10 cellular contexts compared by ENCODE assay signal in the genomic region with DNA sequence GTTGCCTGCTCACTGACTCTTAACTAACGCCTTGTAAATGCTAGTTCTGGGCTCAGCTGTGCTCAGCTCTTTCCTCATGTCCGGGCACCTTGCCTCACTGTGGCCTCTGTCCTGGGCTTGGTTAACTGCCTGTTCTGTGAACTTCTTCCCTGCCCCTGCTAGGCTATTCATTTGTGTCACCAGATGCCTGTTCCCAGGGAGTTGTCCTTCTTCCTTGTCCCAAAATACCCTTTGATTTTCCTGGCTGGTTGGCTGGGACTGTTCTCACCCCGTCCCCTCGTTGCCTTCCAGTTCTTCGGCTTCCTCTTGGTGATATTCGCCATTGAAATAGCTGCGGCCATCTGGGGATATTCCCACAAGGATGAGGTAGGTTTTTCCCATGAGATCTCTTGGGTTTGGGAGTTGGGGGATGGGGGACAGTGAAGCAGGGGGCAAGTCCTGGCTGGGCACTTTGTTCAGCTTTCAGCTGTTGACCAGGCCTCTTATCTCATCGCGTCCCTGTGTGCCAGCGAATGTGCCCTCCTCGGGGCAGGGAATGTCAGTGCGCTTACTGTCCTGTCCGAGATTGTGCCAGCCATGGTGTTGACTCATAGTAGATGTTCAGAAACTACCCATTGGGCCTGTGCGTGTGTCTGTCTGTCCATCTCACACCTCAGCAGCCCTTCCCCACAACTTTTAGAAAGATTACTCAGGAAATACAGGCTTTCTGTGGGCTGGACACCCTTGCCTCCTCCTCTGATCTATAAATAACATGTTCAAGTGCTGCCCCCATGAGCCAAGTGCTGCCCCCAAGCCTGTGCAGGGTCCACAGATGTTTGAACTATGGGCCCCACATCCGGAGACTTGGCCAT. TPM values are rescaled to one million over a fixed set of nuclear protein-coding genes. Genes with fewer than 3 reads are reported as not detected.
A peak's percentile ranks its signal among the peaks of the same experiment; 100 is the strongest.
DNase-seq lines count a peak whose midpoint lies in the region; ATAC-seq and TF ChIP-seq lines count a peak whose summit lies in the region.
"Had no signal": no experiment of that assay in that cellular context is flagged by ENCODE, and none has a peak within 500 bp of the region (broad histone marks: within the 10 kb centered on the region; RNA-seq: fewer than 3 reads in every experiment).

No MANE protein-coding gene starts in this region.

- H3K4me1 ChIP-seq in esophagus muscularis mucosa (peaks cover 73 to 79% (median 76%) of the 10 kb centered on the region in 4 donors), upper lobe of right lung (peaks cover 46% of the 10 kb centered on the region), BE2C (peaks cover 41% of the 10 kb centered on the region)

- intact Hi-C loops in esophagus muscularis mucosa (cut with DNase I) (no loop called here), upper lobe of right lung (cut with DNase I) (no loop called here)

- no peaks in the 10 kb centered on the region for H3K9me3 Mint-ChIP-seq in activated naive CD4-positive, alpha-beta T cell treated with anti-CD3 and anti-CD28 coated beads, Interleukin-2, amount 50 U/mL, for 24 hours
- H3K9me3 Mint-ChIP-seq in naive B cell: no peaks in the 10 kb centered on the region

- H3K4me3 Mint-ChIP-seq in activated naive CD4-positive, alpha-beta T cell treated with anti-CD3 and anti-CD28 coated beads, Interleukin-2, amount 50 U/mL, for 24 hours: no peak overlapping the region
- peak overlapping the region in 1 of 8 donors; percentile 23 for H3K4me3 Mint-ChIP-seq in naive B cell

- H3K36me3 ChIP-seq in esophagus muscularis mucosa: peaks cover 28 to 59% (median 50%) of the 10 kb centered on the region in 4 donors
- peaks cover 65% of the 10 kb centered on the region for H3K36me3 ChIP-seq in upper lobe of right lung
- H3K36me3 ChIP-seq in BE2C: peaks cover 32% of the 10 kb centered on the region

- no peaks in the 10 kb centered on the region for H3K27me3 Mint-ChIP-seq in activated naive CD4-positive, alpha-beta T cell treated with anti-CD3 and anti-CD28 coated beads, Interleukin-2, amount 50 U/mL, for 24 hours
- peaks cover 0 to 13% (median 0%) of the 10 kb centered on the region in 3 donors for H3K27me3 Mint-ChIP-seq in naive B cell

- DNase-seq in activated naive CD4-positive, alpha-beta T cell treated with anti-CD3 and anti-CD28 coated beads, Interleukin-2, amount 50 U/mL, for 16 hours: no peak
- DNase-seq in esophagus muscularis mucosa (ENCODE audit: extremely low spot score): no peak
- DNase-seq in naive B cell: no peak
- peak; percentile 15 for DNase-seq in upper lobe of right lung
- DNase-seq in BE2C: no peak
- DNase-seq: H7, NCI-H526 had no signal

- peak in 1 of 3 experiments; percentile 38 for TF ChIP-seq CTCF in esophagus muscularis mucosa (IDR thresholded peaks at IDR 0.05)
- no peak for TF ChIP-seq CTCF in upper lobe of right lung (IDR thresholded peaks at IDR 0.05)
- TF ChIP-seq CTCF in BE2C (IDR thresholded peaks at IDR 0.05; ENCODE audit: low read depth, low read length): no peak

- H3K27me3 ChIP-seq in esophagus muscularis mucosa (no peaks in the 10 kb centered on the region), upper lobe of right lung (no peaks in the 10 kb centered on the region), BE2C (no peaks in the 10 kb centered on the region)

- H3K9me3 ChIP-seq in esophagus muscularis mucosa (no peaks in the 10 kb centered on the region), upper lobe of right lung (no peaks in the 10 kb centered on the region), BE2C (no peaks in the 10 kb centered on the region)

- ATAC-seq in naive B cell (ENCODE audit: low read depth in 2 of 2) (no peak), upper lobe of right lung (no peak), HG02763 (IDR thresholded peaks at IDR 0.05; ENCODE audit: unreplicated experiment) (no peak), HG03045 (IDR thresholded peaks at IDR 0.05; ENCODE audit: unreplicated experiment) (no peak)

- TF ChIP-seq POLR2A in esophagus muscularis mucosa (IDR thresholded peaks at IDR 0.05; ENCODE audit: low read depth): no peak

- H3K27ac ChIP-seq in esophagus muscularis mucosa (replicated peaks in 1 of 4) (peak overlapping the region; percentile 94 to 100 (median 98)), upper lobe of right lung (no peak overlapping the region)

- no peaks in the 10 kb centered on the region for H3K36me3 Mint-ChIP-seq in activated naive CD4-positive, alpha-beta T cell treated with anti-CD3 and anti-CD28 coated beads, Interleukin-2, amount 50 U/mL, for 24 hours
- H3K36me3 Mint-ChIP-seq in naive B cell: peaks cover 0 to 6% of the 10 kb centered on the region in 2 donors

- 73% methylated on average over 15 of the region's 15 CpGs for WGBS in esophagus muscularis mucosa

- H3K4me3 ChIP-seq in esophagus muscularis mucosa (no peak overlapping the region), upper lobe of right lung (no peak overlapping the region), BE2C (ENCODE audit: low read depth, low read length) (no peak overlapping the region)

- no peak for TF ChIP-seq EP300 in esophagus muscularis mucosa (IDR thresholded peaks at IDR 0.05)

- peak overlapping the region; percentile 60 for H3K27ac Mint-ChIP-seq in activated naive CD4-positive, alpha-beta T cell treated with anti-CD3 and anti-CD28 coated beads, Interleukin-2, amount 50 U/mL, for 24 hours
- peak overlapping the region in 5 of 6 donors; percentile 5 to 88 (median 39) for H3K27ac Mint-ChIP-seq in naive B cell

- H3K4me1 Mint-ChIP-seq in activated naive CD4-positive, alpha-beta T cell treated with anti-CD3 and anti-CD28 coated beads, Interleukin-2, amount 50 U/mL, for 24 hours: peaks cover 37% of the 10 kb centered on the region
- peaks cover 10 to 22% (median 14%) of the 10 kb centered on the region in 3 donors for H3K4me1 Mint-ChIP-seq in naive B cell

RNA-seq across cellular contexts. Expression of a gene that starts 33.1 kb away (rescaled TPM):
- 100 to 1,000 TPM; 349 to 416 (median 399) TPM for total RNA-seq in esophagus muscularis mucosa
- 100 to 1,000 TPM in 2 of 6 donors, 10 to 100 TPM in 4; 32.7 to 186 (median 69.9) TPM for polyA plus RNA-seq in naive B cell (ENCODE audit: low read depth in 6 of 6)
- total RNA-seq in upper lobe of right lung: 445 TPM
- polyA plus RNA-seq in BE2C (2012; ENCODE audit: insufficient read depth, insufficient read length, low read depth): 26.6 TPM
